ENCODE assay signal across 15 cellular contexts in the genomic region with DNA sequence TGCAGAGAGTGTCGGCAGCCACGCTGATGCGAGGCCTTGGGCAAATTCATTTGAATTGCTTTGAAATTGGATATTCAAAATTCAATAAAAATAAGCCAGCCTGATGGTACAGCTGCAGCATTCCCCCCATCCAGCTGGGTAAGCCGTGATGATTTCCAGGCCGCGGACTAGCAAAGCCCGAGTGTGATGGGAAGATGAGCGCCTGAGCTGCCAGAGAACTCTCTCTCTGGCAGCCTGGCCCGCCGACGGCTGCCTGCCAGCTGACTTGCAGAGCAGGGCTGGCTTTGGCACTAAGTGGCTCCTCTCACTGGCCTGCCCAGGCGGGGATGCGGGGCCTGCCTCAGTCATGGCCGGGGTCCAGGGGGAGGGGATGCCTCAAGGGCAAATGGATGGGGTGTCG.
DNase-seq lines count a peak whose midpoint lies in the region; ATAC-seq and TF ChIP-seq lines count a peak whose summit lies in the region.
"Had no signal": no experiment of that assay in that cellular context is flagged by ENCODE, and none has a peak within 500 bp of the region (broad histone marks: within the 10 kb centered on the region; RNA-seq: fewer than 3 reads in every experiment).

No MANE protein-coding gene starts in this region.

- H3K36me3 Mint-ChIP-seq in T-helper 17 cell (ENCODE audit: low read depth): no peaks in the 10 kb centered on the region
- H3K36me3 Mint-ChIP-seq: activated CD8-positive, alpha-beta memory T cell treated with anti-CD3 and anti-CD28 coated beads, Interleukin-2, amount 10 ng/mL, durations not matched to agents 7 days and 5 days; activated naive CD4-positive, alpha-beta T cell treated with anti-CD3 and anti-CD28 coated beads, Interleukin-2, amount 10 ng/mL, durations not matched to agents 7 days and 5 days; mesothelial cell of epicardium had no signal

- no peak for TF ChIP-seq CTCF in left ventricle myocardium inferior (IDR thresholded peaks at IDR 0.05; ENCODE audit: borderline replicate concordance)

- H3K27me3 ChIP-seq in left ventricle myocardium inferior (ENCODE audit: low read depth): peaks cover 8% of the 10 kb centered on the region

- ATAC-seq in SK-N-SH treated with all-trans-retinoic acid at 6 μM for 48 hours (peak; percentile 81), HG03039 (IDR thresholded peaks at IDR 0.05; ENCODE audit: unreplicated experiment) (no peak), T-helper 17 cell (no peak)
- ATAC-seq: activated CD8-positive, alpha-beta memory T cell treated with anti-CD3 and anti-CD28 coated beads, Interleukin-2, amount 10 ng/mL, durations not matched to agents 7 days and 5 days had no signal

- in situ Hi-C loops in G401 (cut with HindIII; ENCODE audit: low sequenced_read_pairs) (no loop called here), ACHN (cut with HindIII; ENCODE audit: low pct_ligation_motif_present, low pct_unique_long_range_greater_than_20kb, low sequenced_read_pairs) (no loop called here)

- intact Hi-C loops in left ventricle myocardium inferior (cut with micrococcal nuclease): no loop called here

- H3K4me1 Mint-ChIP-seq in T-helper 17 cell: no peaks in the 10 kb centered on the region
- H3K4me1 Mint-ChIP-seq: activated CD8-positive, alpha-beta memory T cell treated with anti-CD3 and anti-CD28 coated beads, Interleukin-2, amount 10 ng/mL, durations not matched to agents 7 days and 5 days; activated naive CD4-positive, alpha-beta T cell treated with anti-CD3 and anti-CD28 coated beads, Interleukin-2, amount 10 ng/mL, durations not matched to agents 7 days and 5 days had no signal

- peak overlapping the region; percentile 11 for H3K4me3 ChIP-seq in left ventricle myocardium inferior

- H3K9me3 ChIP-seq in left ventricle myocardium inferior (replicated peaks) (no peaks in the 10 kb centered on the region), T-helper 17 cell (ENCODE audit: control insufficient read depth, low read length, poor library complexity, severe bottlenecking) (no peaks in the 10 kb centered on the region)

- peaks cover 26% of the 10 kb centered on the region for H3K27me3 Mint-ChIP-seq in T-helper 17 cell
- H3K27me3 Mint-ChIP-seq: stimulated activated naive CD8-positive, alpha-beta T cell treated with anti-CD3 and anti-CD28 coated beads, Interleukin-15, Interleukin-2, amounts not matched to agents 100 ng/mL and 50 ng/mL, for 24 hours had no signal

- no peak overlapping the region for H3K27ac Mint-ChIP-seq in T-helper 17 cell
- H3K27ac Mint-ChIP-seq: activated CD8-positive, alpha-beta memory T cell treated with anti-CD3 and anti-CD28 coated beads, Interleukin-2, amount 10 ng/mL, durations not matched to agents 7 days and 5 days; activated naive CD4-positive, alpha-beta T cell treated with anti-CD3 and anti-CD28 coated beads, Interleukin-2, amount 10 ng/mL, durations not matched to agents 7 days and 5 days; CD4-positive, alpha-beta T cell; mesothelial cell of epicardium; stimulated activated naive CD8-positive, alpha-beta T cell treated with anti-CD3 and anti-CD28 coated beads, Interleukin-15, Interleukin-2, amounts not matched to agents 100 ng/mL and 50 ng/mL, for 24 hours had no signal

- no peaks in the 10 kb centered on the region for H3K36me3 ChIP-seq in left ventricle myocardium inferior

- DNase-seq in G401 (ENCODE audit: low spot score) (peak; percentile 58), left ventricle myocardium inferior (peak; percentile 73), pons (ENCODE audit: low spot score) (peak; percentile 83), T-helper 17 cell (no peak), MV-4-11 (lab: John Stamatoyannopoulos, UW) (no peak), ACHN (no peak)
- DNase-seq: activated CD8-positive, alpha-beta memory T cell treated with anti-CD3 and anti-CD28 coated beads, Interleukin-2, amount 10 ng/mL, durations not matched to agents 7 days and 5 days; activated naive CD4-positive, alpha-beta T cell treated with anti-CD3 and anti-CD28 coated beads, Interleukin-2, amount 10 ng/mL, durations not matched to agents 7 days and 5 days; CD4-positive, alpha-beta T cell; MM.1S; NCI-H774 had no signal

- peak overlapping the region; percentile 79 for H3K27ac ChIP-seq in left ventricle myocardium inferior (replicated peaks)

- peaks cover 93% of the 10 kb centered on the region for H3K4me1 ChIP-seq in left ventricle myocardium inferior

- H3K4me3 Mint-ChIP-seq in T-helper 17 cell: no peak overlapping the region
- H3K4me3 Mint-ChIP-seq: activated CD8-positive, alpha-beta memory T cell treated with anti-CD3 and anti-CD28 coated beads, Interleukin-2, amount 10 ng/mL, durations not matched to agents 7 days and 5 days; activated naive CD4-positive, alpha-beta T cell treated with anti-CD3 and anti-CD28 coated beads, Interleukin-2, amount 10 ng/mL, durations not matched to agents 7 days and 5 days; CD4-positive, alpha-beta T cell; mesothelial cell of epicardium; stimulated activated naive CD8-positive, alpha-beta T cell treated with anti-CD3 and anti-CD28 coated beads, Interleukin-15, Interleukin-2, amounts not matched to agents 100 ng/mL and 50 ng/mL, for 24 hours had no signal

TF ChIP-seq in SK-N-SH treated with all-trans-retinoic acid at 6 μM for 48 hours, 23 proteins besides CTCF, POLR2A, EP300 and RAD21:
- TF ChIP-seq ZNF8 (CRISPR knock-in tag; IDR thresholded peaks at IDR 0.05) (peak; percentile 39; the same call in 1 of the 2 replicates), SNAI2 (CRISPR knock-in tag; IDR thresholded peaks at IDR 0.05) (no peak), OSR1 (CRISPR knock-in tag; IDR thresholded peaks at IDR 0.05) (no peak), ISL1 (CRISPR knock-in tag; IDR thresholded peaks at IDR 0.05) (no peak), PPARA (CRISPR knock-in tag; IDR thresholded peaks at IDR 0.05; ENCODE audit: borderline replicate concordance) (no peak), TOX (CRISPR knock-in tag; IDR thresholded peaks at IDR 0.05; ENCODE audit: borderline replicate concordance) (no peak), TCF4 (CRISPR knock-in tag; IDR thresholded peaks at IDR 0.05; ENCODE audit: borderline replicate concordance) (peak; percentile 59; the same call in 1 of the 2 replicates), CSDC2 (CRISPR knock-in tag; IDR thresholded peaks at IDR 0.05) (no peak)
- TF ChIP-seq, protein P1, sequence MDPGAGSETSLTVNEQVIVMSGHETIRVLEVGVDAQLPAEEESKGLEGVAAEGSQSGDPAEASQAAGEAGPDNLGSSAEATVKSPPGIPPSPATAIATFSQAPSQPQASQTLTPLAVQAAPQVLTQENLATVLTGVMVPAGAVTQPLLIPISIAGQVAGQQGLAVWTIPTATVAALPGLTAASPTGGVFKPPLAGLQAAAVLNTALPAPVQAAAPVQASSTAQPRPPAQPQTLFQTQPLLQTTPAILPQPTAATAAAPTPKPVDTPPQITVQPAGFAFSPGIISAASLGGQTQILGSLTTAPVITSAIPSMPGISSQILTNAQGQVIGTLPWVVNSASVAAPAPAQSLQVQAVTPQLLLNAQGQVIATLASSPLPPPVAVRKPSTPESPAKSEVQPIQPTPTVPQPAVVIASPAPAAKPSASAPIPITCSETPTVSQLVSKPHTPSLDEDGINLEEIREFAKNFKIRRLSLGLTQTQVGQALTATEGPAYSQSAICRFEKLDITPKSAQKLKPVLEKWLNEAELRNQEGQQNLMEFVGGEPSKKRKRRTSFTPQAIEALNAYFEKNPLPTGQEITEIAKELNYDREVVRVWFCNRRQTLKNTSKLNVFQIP (CRISPR knock-in tag; IDR thresholded peaks at IDR 0.05; ENCODE audit: borderline replicate concordance, low read depth): no peak
- TF ChIP-seq, protein P2, sequence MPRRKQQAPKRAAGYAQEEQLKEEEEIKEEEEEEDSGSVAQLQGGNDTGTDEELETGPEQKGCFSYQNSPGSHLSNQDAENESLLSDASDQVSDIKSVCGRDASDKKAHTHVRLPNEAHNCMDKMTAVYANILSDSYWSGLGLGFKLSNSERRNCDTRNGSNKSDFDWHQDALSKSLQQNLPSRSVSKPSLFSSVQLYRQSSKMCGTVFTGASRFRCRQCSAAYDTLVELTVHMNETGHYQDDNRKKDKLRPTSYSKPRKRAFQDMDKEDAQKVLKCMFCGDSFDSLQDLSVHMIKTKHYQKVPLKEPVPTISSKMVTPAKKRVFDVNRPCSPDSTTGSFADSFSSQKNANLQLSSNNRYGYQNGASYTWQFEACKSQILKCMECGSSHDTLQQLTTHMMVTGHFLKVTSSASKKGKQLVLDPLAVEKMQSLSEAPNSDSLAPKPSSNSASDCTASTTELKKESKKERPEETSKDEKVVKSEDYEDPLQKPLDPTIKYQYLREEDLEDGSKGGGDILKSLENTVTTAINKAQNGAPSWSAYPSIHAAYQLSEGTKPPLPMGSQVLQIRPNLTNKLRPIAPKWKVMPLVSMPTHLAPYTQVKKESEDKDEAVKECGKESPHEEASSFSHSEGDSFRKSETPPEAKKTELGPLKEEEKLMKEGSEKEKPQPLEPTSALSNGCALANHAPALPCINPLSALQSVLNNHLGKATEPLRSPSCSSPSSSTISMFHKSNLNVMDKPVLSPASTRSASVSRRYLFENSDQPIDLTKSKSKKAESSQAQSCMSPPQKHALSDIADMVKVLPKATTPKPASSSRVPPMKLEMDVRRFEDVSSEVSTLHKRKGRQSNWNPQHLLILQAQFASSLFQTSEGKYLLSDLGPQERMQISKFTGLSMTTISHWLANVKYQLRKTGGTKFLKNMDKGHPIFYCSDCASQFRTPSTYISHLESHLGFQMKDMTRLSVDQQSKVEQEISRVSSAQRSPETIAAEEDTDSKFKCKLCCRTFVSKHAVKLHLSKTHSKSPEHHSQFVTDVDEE (CRISPR knock-in tag; IDR thresholded peaks at IDR 0.05): no peak

Comparison
In these comparisons a context has a peak if more than half of its experiments do, and no peak if none do; other contexts are left out.
1. DNase-seq: peak in G401 (single experiment), left ventricle myocardium inferior (single experiment) and pons (single experiment); none in T-helper 17 cell (0 of 3), MV-4-11 (single experiment) and ACHN (single experiment).